27 cellular contexts compared by ENCODE assay signal in genomic region chr1:26050255-26050640, GRCh38. TPM values are rescaled to one million over a fixed set of nuclear protein-coding genes. Genes with fewer than 3 reads are reported as not detected.
"Had no signal": no experiment of that assay in that cellular context is flagged by ENCODE, and none has a peak within 500 bp of the region (broad histone marks: within the 10 kb centered on the region; RNA-seq: fewer than 3 reads in every experiment).

No MANE protein-coding gene starts in this region.

- H3K27ac Mint-ChIP-seq: immature natural killer cell; naive thymus-derived CD4-positive, alpha-beta T cell; stimulated activated memory B cell treated with anti-CD40 and anti-IgM and Interleukin-4, amounts not matched to agents 10 μg/mL and 1 μg/mL and 100 μg/mL, for 72 hours; stimulated activated naive CD8-positive, alpha-beta T cell treated with anti-CD3 and anti-CD28 coated beads, Interleukin-15, Interleukin-2, amounts not matched to agents 100 ng/mL and 50 ng/mL, for 24 hours had no signal

- H3K4me3 ChIP-seq: colonic mucosa, esophagus squamous epithelium, right lobe of liver, spleen, tibial artery had no signal

- H3K36me3 Mint-ChIP-seq: immature natural killer cell; naive thymus-derived CD4-positive, alpha-beta T cell; stimulated activated memory B cell treated with anti-CD40 and anti-IgM and Interleukin-4, amounts not matched to agents 10 μg/mL and 1 μg/mL and 100 μg/mL, for 72 hours had no signal

- DNase-seq: caudate nucleus; dermis blood vessel endothelial cell; esophagus squamous epithelium; hypothalamus; immature natural killer cell; mesendoderm; naive thymus-derived CD4-positive, alpha-beta T cell; posterior cingulate gyrus; right lobe of liver; spleen; stimulated activated CD4-positive, alpha-beta T cell treated with anti-CD3 and anti-CD28 coated beads, Interleukin-15, amount 100 ng/mL, for 24 hours; stimulated activated CD4-positive, alpha-beta T cell treated with anti-CD3 and anti-CD28 coated beads, Interleukin-1b, Interleukin-23, amount 100 ng/mL, for 48 hours; stimulated activated CD4-positive, alpha-beta T cell treated with anti-CD3 and anti-CD28 coated beads, Interleukin-4, amount 100 ng/mL, for 24 hours; tibial artery had no signal

- H3K36me3 ChIP-seq: colonic mucosa, esophagus squamous epithelium, neutrophil, right lobe of liver, spleen, tibial artery had no signal

- H3K27ac ChIP-seq: colonic mucosa, esophagus squamous epithelium, neutrophil, right lobe of liver, spleen, tibial artery had no signal

- H3K9me3 ChIP-seq: colonic mucosa, esophagus squamous epithelium, neutrophil, right lobe of liver, spleen, tibial artery had no signal

- H3K4me1 Mint-ChIP-seq: immature natural killer cell had no signal

- ATAC-seq: naive thymus-derived CD4-positive, alpha-beta T cell; stimulated activated memory B cell treated with anti-CD40 and anti-IgM and Interleukin-4, amounts not matched to agents 10 μg/mL and 1 μg/mL and 100 μg/mL, for 72 hours had no signal

- H3K4me3 Mint-ChIP-seq: immature natural killer cell; naive thymus-derived CD4-positive, alpha-beta T cell; stimulated activated memory B cell treated with anti-CD40 and anti-IgM and Interleukin-4, amounts not matched to agents 10 μg/mL and 1 μg/mL and 100 μg/mL, for 72 hours; stimulated activated naive CD8-positive, alpha-beta T cell treated with anti-CD3 and anti-CD28 coated beads, Interleukin-15, Interleukin-2, amounts not matched to agents 100 ng/mL and 50 ng/mL, for 24 hours had no signal

- H3K9me3 Mint-ChIP-seq: immature natural killer cell; naive thymus-derived CD4-positive, alpha-beta T cell; stimulated activated memory B cell treated with anti-CD40 and anti-IgM and Interleukin-4, amounts not matched to agents 10 μg/mL and 1 μg/mL and 100 μg/mL, for 72 hours; stimulated activated naive CD8-positive, alpha-beta T cell treated with anti-CD3 and anti-CD28 coated beads, Interleukin-15, Interleukin-2, amounts not matched to agents 100 ng/mL and 50 ng/mL, for 24 hours had no signal

RNA-seq across cellular contexts. Expression of gene SLC30A2, which starts 4.3 kb away (rescaled TPM):
- total RNA-seq: cerebellum; dermis blood vessel endothelial cell; epithelial cell of proximal tubule; esophagus squamous epithelium; lung microvascular endothelial cell; mononuclear cell; naive thymus-derived CD4-positive, alpha-beta T cell; osteoblast; spleen; temporal lobe had no signal
- polyA plus RNA-seq: immature natural killer cell; keratinocyte; naive thymus-derived CD4-positive, alpha-beta T cell; spleen had no signal

RNA-seq across cellular contexts. Expression of gene TRIM63, which starts 17.2 kb away (rescaled TPM):
- total RNA-seq: cerebellum; dermis blood vessel endothelial cell; epithelial cell of proximal tubule; liver; lung microvascular endothelial cell; mononuclear cell; naive thymus-derived CD4-positive, alpha-beta T cell; temporal lobe had no signal
- polyA plus RNA-seq: keratinocyte; naive thymus-derived CD4-positive, alpha-beta T cell; neural cell had no signal

RNA-seq across cellular contexts. Expression of gene EXTL1, which starts 28.7 kb away (rescaled TPM):
- total RNA-seq: dermis blood vessel endothelial cell, esophagus squamous epithelium had no signal
- polyA plus RNA-seq: immature natural killer cell; liver; naive thymus-derived CD4-positive, alpha-beta T cell had no signal
